ENCODE assay signal across 8 cellular contexts in the genomic region with DNA sequence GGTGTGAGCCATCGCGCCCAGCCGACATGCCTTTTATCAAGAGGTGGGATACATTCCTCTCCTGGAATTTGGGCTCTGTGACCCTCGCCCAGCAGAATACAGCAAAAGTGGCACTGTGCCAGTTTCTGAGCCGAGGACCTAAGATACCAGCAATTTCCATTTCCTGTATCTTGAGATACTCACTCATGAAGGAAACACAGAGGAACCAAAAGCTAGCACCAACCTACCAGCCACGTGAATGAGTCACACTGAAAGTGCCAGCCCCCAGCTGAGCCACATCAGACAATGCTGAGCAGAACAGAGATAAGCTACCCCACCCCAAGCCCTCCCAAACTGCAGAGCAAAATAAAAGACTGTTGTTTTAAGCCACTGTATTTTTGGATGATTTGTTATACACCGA. TPM values are rescaled to one million over a fixed set of nuclear protein-coding genes. Genes with fewer than 3 reads are reported as not detected.
A peak's percentile ranks its signal among the peaks of the same experiment; 100 is the strongest.
DNase-seq lines count a peak whose midpoint lies in the region; ATAC-seq and TF ChIP-seq lines count a peak whose summit lies in the region.

No MANE protein-coding gene starts in this region.

- H3K27ac ChIP-seq in CD4-positive, alpha-beta T cell (ENCODE audit: low read depth, low read length) = peak overlapping the region; percentile 50

- peak; percentile 64 to 87 (median 78) for DNase-seq in CD4-positive, alpha-beta T cell
- peak; percentile 68 for DNase-seq in HT-29 (ENCODE audit: low spot score)
- DNase-seq in activated CD4-positive, alpha-beta T cell treated with anti-CD3 and anti-CD28 coated beads for 48 hours = peak; percentile 83
- DNase-seq in effector memory CD8-positive, alpha-beta T cell = peak; percentile 58 to 62 (median 59)
- DNase-seq in stimulated activated CD4-positive, alpha-beta T cell treated with anti-CD3 and anti-CD28 coated beads, Interleukin-2, amount 100 ng/mL, for 4 hours (ENCODE audit: low read depth) = peak; percentile 81
- no peak for DNase-seq in Ammon's horn (ENCODE audit: low spot score)

- H3K4me1 Mint-ChIP-seq in CD4-positive, alpha-beta T cell (ENCODE audit: low read depth) = peaks cover 84% of the 10 kb centered on the region
- H3K4me1 Mint-ChIP-seq in effector memory CD8-positive, alpha-beta T cell (ENCODE audit: low read depth in 2 of 2) = peaks cover 14 to 30% of the 10 kb centered on the region in 2 donors

- H3K9me3 Mint-ChIP-seq in CD4-positive, alpha-beta T cell = no peaks in the 10 kb centered on the region
- no peaks in the 10 kb centered on the region for H3K9me3 Mint-ChIP-seq in effector memory CD8-positive, alpha-beta T cell

- no peak for TF ChIP-seq CTCF in CD4-positive, alpha-beta T cell (IDR thresholded peaks at IDR 0.05)

- H3K27me3 ChIP-seq in CD4-positive, alpha-beta T cell (ENCODE audit: control insufficient read depth, insufficient read depth, low read length) = no peaks in the 10 kb centered on the region

- peak overlapping the region; percentile 80 for H3K27ac Mint-ChIP-seq in CD4-positive, alpha-beta T cell
- H3K27ac Mint-ChIP-seq in effector memory CD8-positive, alpha-beta T cell = peak overlapping the region; percentile 76 to 82

- peak; percentile 100 for ATAC-seq in CD4-positive, alpha-beta T cell (ENCODE audit: poor library complexity)
- peak; percentile 70 for ATAC-seq in GM21515 (IDR thresholded peaks at IDR 0.05; ENCODE audit: unreplicated experiment)
- ATAC-seq in effector memory CD8-positive, alpha-beta T cell (replicated peaks) = peak; percentile 100
- ATAC-seq in HG02840 (IDR thresholded peaks at IDR 0.05; ENCODE audit: low FRiP score, unreplicated experiment) = no peak

- POLR2A ChIA-PET in CD4-positive, alpha-beta T cell (lab: Charles Lee) = interaction anchor here (0.7 to 1.8 kb wide), 12 partner anchors 12 to 130 kb away, joined by 3 to 21 read pairs (median 4); partner anchors contain the start of gene CACUL1

- CTCF ChIA-PET in CD4-positive, alpha-beta T cell (lab: Charles Lee) = interaction anchor here (1.0 to 1.8 kb wide), 2 partner anchors 23 to 130 kb away, joined by 3 to 9 read pairs; no protein-coding TSS in a partner anchor

- H3K9me3 ChIP-seq in CD4-positive, alpha-beta T cell (ENCODE audit: control insufficient read depth, low read length) = no peaks in the 10 kb centered on the region

- H3K27me3 Mint-ChIP-seq in CD4-positive, alpha-beta T cell = no peaks in the 10 kb centered on the region
- H3K27me3 Mint-ChIP-seq in effector memory CD8-positive, alpha-beta T cell = no peaks in the 10 kb centered on the region

- intact Hi-C loops in CD4-positive, alpha-beta T cell (cut with DNase I, micrococcal nuclease) = loop anchor here (1.0 to 5.0 kb wide), 4 partner anchors 9 to 57 kb away; no protein-coding TSS in a partner anchor

- peak overlapping the region; percentile 71 for H3K4me3 Mint-ChIP-seq in CD4-positive, alpha-beta T cell
- H3K4me3 Mint-ChIP-seq in effector memory CD8-positive, alpha-beta T cell = peak overlapping the region; percentile 58 to 73

- peaks cover 44% of the 10 kb centered on the region for H3K36me3 Mint-ChIP-seq in CD4-positive, alpha-beta T cell (ENCODE audit: low read depth)
- H3K36me3 Mint-ChIP-seq in effector memory CD8-positive, alpha-beta T cell (ENCODE audit: insufficient read depth) = peaks cover 20% of the 10 kb centered on the region

RNA-seq across cellular contexts. Expression of gene CACUL1, which starts 56.3 kb away (rescaled TPM):
- total RNA-seq in CD4-positive, alpha-beta T cell = 10 to 100 TPM; 36.7 to 37.4 TPM
- total RNA-seq in HT-29 (2014; rRNA removed; shearing (Covaris generic)) = 34.2 and 36.5 TPM in 2 replicates
